Comparison of ENCODE assay signal across 24 cellular contexts in the genomic region with DNA sequence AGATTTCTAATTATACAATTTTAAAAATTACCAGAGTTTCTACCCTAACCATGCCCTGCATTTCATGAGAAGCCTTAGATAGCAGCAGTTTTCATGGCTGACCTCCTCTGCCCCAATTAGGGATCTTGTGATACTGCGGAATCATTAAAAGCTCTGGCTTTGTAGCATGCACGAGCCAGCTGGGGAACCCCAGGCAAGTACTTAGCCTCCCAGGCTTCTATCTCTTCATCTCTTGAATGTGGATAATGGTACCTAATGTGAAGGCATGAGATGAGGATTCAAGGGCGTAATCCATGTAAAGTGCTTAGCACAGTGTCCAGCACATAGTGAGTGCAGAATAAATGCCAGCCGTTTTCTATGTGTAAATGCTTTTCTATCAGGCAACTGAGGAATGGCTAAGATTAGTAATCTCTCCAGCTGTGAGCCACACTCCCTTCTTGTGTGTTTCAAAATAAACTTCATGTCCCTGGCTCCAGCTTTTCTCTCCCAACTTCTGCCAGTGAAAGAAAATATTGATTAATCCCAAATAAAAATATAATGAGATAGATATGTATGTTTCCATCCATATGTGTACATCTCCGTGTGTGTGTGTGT.
"Had no signal": no experiment of that assay in that cellular context is flagged by ENCODE, and none has a peak within 500 bp of the region (broad histone marks: within the 10 kb centered on the region; RNA-seq: fewer than 3 reads in every experiment).

No MANE protein-coding gene starts in this region.

- ATAC-seq: activated naive CD4-positive, alpha-beta T cell treated with anti-CD3 and anti-CD28 coated beads, Interleukin-2, amount 50 U/mL, for 72 hours; activated T-cell treated with anti-CD3 and anti-CD28 coated beads, Interleukin-2, amount 50 U/mL, for 4 hours; K562; T-helper 17 cell had no signal

- DNase-seq: activated CD4-positive, alpha-beta memory T cell treated with anti-CD3 and anti-CD28 coated beads for 36 hours; activated CD4-positive, alpha-beta T cell treated with anti-CD3 and anti-CD28 coated beads, Interleukin-2, amount 10 ng/mL, durations not matched to agents 7 days and 5 days; activated CD4-positive, CD25-positive, alpha-beta regulatory T cell; activated CD8-positive, alpha-beta memory T cell treated with anti-CD3 and anti-CD28 coated beads for 24 hours; activated effector memory CD4-positive, alpha-beta T cell treated with anti-CD3 and anti-CD28 coated beads, Interleukin-2, amount 50 U/mL, for 16 hours; activated naive CD4-positive, alpha-beta T cell treated with Interleukin-2 at 50 U/mL for 16 hours; activated T-cell treated with anti-CD3 and anti-CD28 coated beads, Interleukin-2, amount 50 U/mL, for 4 hours; amygdala; Kasumi-1; NCI-H1105 treated with DMSO at 0.1 percent for 48 hours; NCI-H1436 treated with DMSO at 0.1 percent for 48 hours; NCI-H187; NCI-H2081; NCI-H226; NCI-H526; NCI-H774; NK-92 treated with Interleukin-12 subunit alpha and Interleukin-12 subunit beta, amount 100 ng/mL, for 24 hours; Peyer's patch; Right ventricle myocardium superior; SJCRH30; T-helper 17 cell; T-helper 9 cell had no signal
